Comparison of ENCODE assay signal across 1 cellular context in the genomic region with DNA sequence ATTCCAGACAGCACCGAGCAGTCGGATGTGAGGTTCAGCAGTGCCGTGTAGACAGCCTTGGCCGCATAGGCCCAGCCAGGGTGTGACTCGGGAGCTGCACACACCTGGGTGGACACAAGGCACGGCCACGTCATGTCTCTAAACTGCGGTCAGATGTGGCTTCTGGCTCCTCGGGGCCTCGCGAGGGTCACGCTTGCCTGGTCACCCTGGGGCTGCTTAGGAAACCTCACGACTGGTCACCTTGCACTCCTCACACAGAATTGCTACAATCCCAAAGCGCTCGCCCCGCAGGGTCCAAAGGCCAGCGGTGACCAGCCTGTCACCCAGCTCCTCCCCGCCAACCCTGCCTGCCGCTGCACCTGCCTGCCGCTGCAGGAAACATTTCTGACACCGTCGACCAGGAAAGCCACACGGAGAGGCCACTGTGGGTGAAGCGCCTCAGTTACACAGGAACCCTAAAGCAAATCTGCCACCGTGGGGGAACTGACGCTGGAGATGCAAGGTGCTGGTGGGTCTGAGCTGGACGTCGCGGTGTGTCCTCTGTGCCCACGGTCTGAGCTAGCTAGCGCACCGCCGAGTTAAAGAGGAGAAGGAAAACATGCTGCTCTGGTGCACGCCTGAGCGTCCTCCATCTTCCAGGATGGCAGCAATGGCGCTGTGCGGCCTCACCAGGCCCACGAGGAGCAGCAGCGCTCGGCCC.
TF ChIP-seq lines count a peak whose summit lies in the region.

No MANE protein-coding gene starts in this region.

TF ChIP-seq in HepG2, 621 proteins besides CTCF, POLR2A, EP300 and RAD21 (continued from another document and continues in another):
- TF ChIP-seq ZHX1 (CRISPR knock-in tag; IDR thresholded peaks at IDR 0.05; ENCODE audit: low read depth) (peak; percentile 79), DMAP1 (CRISPR knock-in tag; IDR thresholded peaks at IDR 0.05) (peak; percentile 60; the same call in 1 of the 2 replicates), MEF2D (CRISPR knock-in tag; IDR thresholded peaks at IDR 0.05) (peak; percentile 37; the same call in 1 of the 2 replicates), NFKB2 (CRISPR knock-in tag; IDR thresholded peaks at IDR 0.05; ENCODE audit: borderline replicate concordance) (peak; percentile 40; the same call in 1 of the 2 replicates), TBX2 (CRISPR knock-in tag; IDR thresholded peaks at IDR 0.05; ENCODE audit: borderline replicate concordance) (peak; percentile 89), JDP2 (CRISPR knock-in tag; IDR thresholded peaks at IDR 0.05; ENCODE audit: borderline replicate concordance) (no peak), ATF1 (CRISPR knock-in tag; IDR thresholded peaks at IDR 0.05) (no peak), ZSCAN29 (CRISPR knock-in tag; conservative IDR thresholded peaks at IDR 0.05) (peak; percentile 98), HDAC1 (CRISPR knock-in tag; IDR thresholded peaks at IDR 0.05) (peak; percentile 91), HES4 (CRISPR knock-in tag; IDR thresholded peaks at IDR 0.05; ENCODE audit: borderline replicate concordance) (peak; percentile 59; the same call in 1 of the 2 replicates), FOXA1 (IDR thresholded peaks at IDR 0.05) (no peak), FOXA1 (CRISPR knock-in tag; IDR thresholded peaks at IDR 0.05) (peak; percentile 6; the same call in 1 of the 2 replicates), TFE3 (CRISPR knock-in tag; IDR thresholded peaks at IDR 0.05) (0 out of 2 replicates have a peak, but pooled peaks have one; percentile 19), CREB1 (IDR thresholded peaks at IDR 0.05) (peak; percentile 68), CREB1 (CRISPR knock-in tag; IDR thresholded peaks at IDR 0.05) (no peak), ZNF792 (CRISPR knock-in tag; IDR thresholded peaks at IDR 0.05) (0 out of 2 replicates have a peak, but pooled peaks have one; percentile 51), ZFYVE20 (CRISPR knock-in tag; IDR thresholded peaks at IDR 0.05; ENCODE audit: borderline replicate concordance, low read depth) (no peak), ZNF431 (CRISPR knock-in tag; IDR thresholded peaks at IDR 0.05; ENCODE audit: borderline replicate concordance, low read depth) (no peak), PAXIP1 (CRISPR knock-in tag; conservative IDR thresholded peaks at IDR 0.05) (peak; percentile 83), TMF1 (CRISPR knock-in tag; IDR thresholded peaks at IDR 0.05; ENCODE audit: low read depth) (no peak), ELF4 (CRISPR knock-in tag; IDR thresholded peaks at IDR 0.05; ENCODE audit: borderline replicate concordance) (no peak), ZNF772 (CRISPR knock-in tag; IDR thresholded peaks at IDR 0.05) (peak; percentile 51; the same call in 1 of the 2 replicates), BCL6 (CRISPR knock-in tag; IDR thresholded peaks at IDR 0.05) (peak; percentile 36; the same call in 1 of the 2 replicates), ZNF180 (CRISPR knock-in tag; IDR thresholded peaks at IDR 0.05; ENCODE audit: borderline replicate concordance, low read depth) (no peak), ZMYM2 (CRISPR knock-in tag; IDR thresholded peaks at IDR 0.05) (0 out of 2 replicates have a peak, but pooled peaks have one; percentile 39), ERF (CRISPR knock-in tag; IDR thresholded peaks at IDR 0.05) (peak; percentile 67), ZFP41 (CRISPR knock-in tag; IDR thresholded peaks at IDR 0.05; ENCODE audit: borderline replicate concordance) (no peak; the same call in 1 of the 2 replicates), ZBTB38 (CRISPR knock-in tag; IDR thresholded peaks at IDR 0.05) (no peak; the same call in none of the 2 replicates), BHLHE40 (IDR thresholded peaks at IDR 0.05; ENCODE audit: low read length) (peak; percentile 50), ZNF589 (CRISPR knock-in tag; conservative IDR thresholded peaks at IDR 0.05) (no peak), ZNF605 (CRISPR knock-in tag; IDR thresholded peaks at IDR 0.05) (peak; percentile 96), CEBPG (CRISPR knock-in tag; IDR thresholded peaks at IDR 0.05) (peak; percentile 67), ARNT (IDR thresholded peaks at IDR 0.05) (no peak), IRF2 (CRISPR knock-in tag; IDR thresholded peaks at IDR 0.05) (peak; percentile 81), ZBTB21 (CRISPR knock-in tag; IDR thresholded peaks at IDR 0.05) (peak; percentile 27; the same call in 1 of the 2 replicates), TOE1 (CRISPR knock-in tag; IDR thresholded peaks at IDR 0.05) (no peak), TRIM24 (CRISPR knock-in tag; IDR thresholded peaks at IDR 0.05) (no peak), ESRRA (CRISPR knock-in tag; IDR thresholded peaks at IDR 0.05; ENCODE audit: low read depth) (peak; percentile 81), ZSCAN12 (CRISPR knock-in tag; IDR thresholded peaks at IDR 0.05) (no peak), ZNF318 (CRISPR knock-in tag; IDR thresholded peaks at IDR 0.05) (no peak), PPARG (CRISPR knock-in tag; conservative IDR thresholded peaks at IDR 0.05) (no peak)
- TF ChIP-seq, protein P1, sequence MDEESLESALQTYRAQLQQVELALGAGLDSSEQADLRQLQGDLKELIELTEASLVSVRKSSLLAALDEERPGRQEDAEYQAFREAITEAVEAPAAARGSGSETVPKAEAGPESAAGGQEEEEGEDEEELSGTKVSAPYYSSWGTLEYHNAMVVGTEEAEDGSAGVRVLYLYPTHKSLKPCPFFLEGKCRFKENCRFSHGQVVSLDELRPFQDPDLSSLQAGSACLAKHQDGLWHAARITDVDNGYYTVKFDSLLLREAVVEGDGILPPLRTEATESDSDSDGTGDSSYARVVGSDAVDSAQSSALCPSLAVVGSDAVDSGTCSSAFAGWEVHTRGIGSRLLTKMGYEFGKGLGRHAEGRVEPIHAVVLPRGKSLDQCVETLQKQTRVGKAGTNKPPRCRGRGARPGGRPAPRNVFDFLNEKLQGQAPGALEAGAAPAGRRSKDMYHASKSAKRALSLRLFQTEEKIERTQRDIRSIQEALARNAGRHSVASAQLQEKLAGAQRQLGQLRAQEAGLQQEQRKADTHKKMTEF (CRISPR knock-in tag; IDR thresholded peaks at IDR 0.05) = peak; percentile 40; the same call in 1 of the 2 replicates
